ENCODE assay signal across 1 cellular context in genomic region chr14:59265808-59266207, GRCh38.
TF ChIP-seq lines count a peak whose summit lies in the region.

No MANE protein-coding gene starts in this region.

TF ChIP-seq in K562, 482 proteins besides CTCF, POLR2A, EP300 and RAD21 (continued from another document):
- TF ChIP-seq TFAP4 (CRISPR knock-in tag; IDR thresholded peaks at IDR 0.05; ENCODE audit: borderline replicate concordance) (no peak), FOSL1 (tag; conservative IDR thresholded peaks at IDR 0.05) (peak; percentile 35), ZNF133 (CRISPR knock-in tag; IDR thresholded peaks at IDR 0.05) (no peak), HNRNPUL1 (IDR thresholded peaks at IDR 0.05; ENCODE audit: low read length) (no peak), ERF (CRISPR knock-in tag; IDR thresholded peaks at IDR 0.05) (no peak), ZNF224 (CRISPR knock-in tag; IDR thresholded peaks at IDR 0.05) (no peak), TAF9B (IDR thresholded peaks at IDR 0.05; ENCODE audit: partially characterized antibody) (no peak), PHB (CRISPR knock-in tag; IDR thresholded peaks at IDR 0.05) (no peak), ARID3A (IDR thresholded peaks at IDR 0.05; ENCODE audit: borderline replicate concordance, low read depth, low read length) (no peak), MEIS2 (IDR thresholded peaks at IDR 0.05; ENCODE audit: partially characterized antibody) (peak; percentile 21), ZBTB26 (CRISPR knock-in tag; IDR thresholded peaks at IDR 0.05) (no peak), BRCA1 (IDR thresholded peaks at IDR 0.05) (no peak), BRCA1 (CRISPR knock-in tag; IDR thresholded peaks at IDR 0.05) (no peak), ZBTB49 (CRISPR knock-in tag; IDR thresholded peaks at IDR 0.05; ENCODE audit: borderline replicate concordance) (no peak), PHF21A (IDR thresholded peaks at IDR 0.05; ENCODE audit: borderline replicate concordance, low read depth) (no peak), ZNF444 (CRISPR knock-in tag; IDR thresholded peaks at IDR 0.05) (no peak), SETDB1 (IDR thresholded peaks at IDR 0.05; ENCODE audit: low read length) (no peak), PHTF2 (CRISPR knock-in tag; IDR thresholded peaks at IDR 0.05) (no peak), ZNF24 (IDR thresholded peaks at IDR 0.05) (peak; percentile 72)
